In the genomic region with DNA sequence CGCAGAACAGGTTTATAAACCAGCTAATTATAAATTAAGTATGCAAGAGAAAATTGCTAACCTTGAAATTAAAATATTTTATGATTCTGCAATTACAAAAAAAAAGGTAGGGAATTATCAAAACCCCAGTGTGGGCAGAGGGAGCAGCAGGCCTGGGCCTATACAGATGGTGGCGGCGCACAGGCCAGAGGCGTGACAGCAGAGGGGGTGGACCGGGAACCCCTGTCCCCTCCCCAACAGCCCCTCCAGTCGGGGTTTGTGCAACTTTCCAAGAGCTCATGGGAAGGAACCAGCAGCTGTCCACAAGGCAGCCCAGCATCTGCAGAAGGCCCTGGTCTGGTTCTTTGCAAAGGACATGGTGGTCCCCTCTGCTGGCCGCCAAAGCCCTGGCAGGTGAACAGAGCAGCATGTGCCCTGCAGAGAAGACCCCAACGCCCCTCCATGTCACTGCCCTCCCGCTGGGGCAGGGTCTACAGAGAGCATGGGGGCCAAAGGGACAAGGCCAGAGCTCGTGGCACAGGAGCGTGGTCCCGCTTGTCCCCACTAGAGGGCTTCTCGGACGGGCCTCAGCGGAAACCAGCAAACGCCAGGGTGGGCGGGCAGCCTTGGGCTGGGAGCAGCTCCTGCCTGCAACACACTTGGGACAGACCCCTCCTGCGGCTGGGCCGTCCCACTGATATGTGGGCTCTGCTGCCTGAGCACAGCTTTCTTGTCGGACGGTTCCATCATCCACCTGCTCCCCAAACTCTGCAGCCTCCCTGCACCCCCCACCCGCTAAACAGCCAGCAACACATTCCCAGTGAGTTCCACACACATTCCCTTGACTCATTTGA, we compare ENCODE assay signal across 9 cellular contexts.
A peak's percentile ranks its signal among the peaks of the same experiment; 100 is the strongest.
DNase-seq lines count a peak whose midpoint lies in the region; ATAC-seq and TF ChIP-seq lines count a peak whose summit lies in the region.
"Had no signal": no experiment of that assay in that cellular context is flagged by ENCODE, and none has a peak within 500 bp of the region (broad histone marks: within the 10 kb centered on the region; RNA-seq: fewer than 3 reads in every experiment).

No MANE protein-coding gene starts in this region.

- ATAC-seq in HG02623 (IDR thresholded peaks at IDR 0.05; ENCODE audit: unreplicated experiment) (peak; percentile 55), thoracic aorta (ENCODE audit: insufficient number of reproducible peaks, low FRiP score, low read depth) (no peak)

- H3K27ac ChIP-seq in mesendoderm (ENCODE audit: low read depth, low read length) (no peak overlapping the region), thoracic aorta (no peak overlapping the region)
- H3K27ac ChIP-seq: neutrophil had no signal

- no peak overlapping the region for H3K9ac ChIP-seq in mesendoderm (ENCODE audit: low read length)

- no peak overlapping the region for H4K5ac ChIP-seq in mesendoderm (ENCODE audit: low read length)

- WGBS in mesendoderm (ENCODE audit: extremely low coverage, insufficient coverage, low lambda C conversion rate) = no CpG with 5 or more reads among the region's 22 CpGs

- H3K4me3 ChIP-seq in mesendoderm (ENCODE audit: low read length) (no peak overlapping the region), thoracic aorta (no peak overlapping the region)

- H3K4me2 ChIP-seq in mesendoderm (ENCODE audit: low read length) = no peak overlapping the region

- no peaks in the 10 kb centered on the region for H3K79me1 ChIP-seq in mesendoderm (ENCODE audit: low read length)

- H2BK15ac ChIP-seq in mesendoderm (replicated peaks; ENCODE audit: low read depth) = no peak overlapping the region

- no peak overlapping the region for H2BK120ac ChIP-seq in mesendoderm (ENCODE audit: low read depth, low read length)

- H3K27me3 ChIP-seq in mesendoderm (ENCODE audit: insufficient read depth, low read length, poor library complexity) (no peaks in the 10 kb centered on the region), thoracic aorta (replicated peaks; ENCODE audit: insufficient read depth) (no peaks in the 10 kb centered on the region)
- H3K27me3 ChIP-seq: neutrophil had no signal

- H2BK5ac ChIP-seq in mesendoderm (ENCODE audit: low read length) = no peak overlapping the region

- H3K36me3 ChIP-seq in mesendoderm (ENCODE audit: control insufficient read depth, insufficient read depth, low read length) = no peaks in the 10 kb centered on the region
- H3K36me3 ChIP-seq in thoracic aorta = no peaks in the 10 kb centered on the region
- H3K36me3 ChIP-seq: neutrophil had no signal

- DNase-seq in ELF-1 (ENCODE audit: low read depth, low spot score) = peak; percentile 86
- DNase-seq in SK-N-DZ (ENCODE audit: low spot score) = peak; percentile 77
- peak; percentile 19 for DNase-seq in cerebellar cortex (ENCODE audit: low spot score)
- peak; percentile 86 for DNase-seq in mesendoderm
- DNase-seq in thoracic aorta (ENCODE audit: low spot score) = no peak
- DNase-seq in NCI-H526 treated with DMSO at 0.1 percent for 48 hours (lab: John Stamatoyannopoulos, UW) = no peak
- no peak for DNase-seq in NCI-H187 treated with DMSO at 0.1 percent for 48 hours (lab: John Stamatoyannopoulos, UW)

- no peaks in the 10 kb centered on the region for H3K9me3 ChIP-seq in thoracic aorta
- H3K9me3 ChIP-seq: neutrophil had no signal

- H2AK5ac ChIP-seq in mesendoderm (ENCODE audit: low read length) = no peak overlapping the region

- no peak overlapping the region for H4K8ac ChIP-seq in mesendoderm (ENCODE audit: low read depth, low read length)

- no peak overlapping the region for H3K56ac ChIP-seq in mesendoderm (ENCODE audit: low read length)

- H3K4me1 ChIP-seq in mesendoderm (ENCODE audit: control insufficient read depth, low read depth, low read length) (no peaks in the 10 kb centered on the region), thoracic aorta (ENCODE audit: control insufficient read depth in 1 of 2, low read depth in 2 of 2) (no peaks in the 10 kb centered on the region)

- no peaks in the 10 kb centered on the region for H3K79me2 ChIP-seq in mesendoderm (ENCODE audit: control insufficient read depth, insufficient read depth, low read length)

- H3K23ac ChIP-seq in mesendoderm (ENCODE audit: low read length) = no peak overlapping the region

- peak; percentile 47 for TF ChIP-seq CTCF in thoracic aorta (IDR thresholded peaks at IDR 0.05)

- H3K18ac ChIP-seq in mesendoderm (ENCODE audit: low read length) = no peak overlapping the region

- no peak overlapping the region for H3K4ac ChIP-seq in mesendoderm (ENCODE audit: low read depth, low read length)

Comparison
In these comparisons a context has a peak if more than half of its experiments do, and no peak if none do; other contexts are left out.
1. DNase-seq: peak in ELF-1 (single experiment), SK-N-DZ (single experiment), cerebellar cortex (single experiment) and mesendoderm (single experiment); none in thoracic aorta (single experiment), NCI-H526 treated with DMSO at 0.1 percent for 48 hours (single experiment) and NCI-H187 treated with DMSO at 0.1 percent for 48 hours (single experiment).